Comparison of ENCODE assay signal across 1 cellular context in genomic region chr18:73901151-73901550, GRCh38.
TF ChIP-seq lines count a peak whose summit lies in the region.

No MANE protein-coding gene starts in this region.

TF ChIP-seq in GM23338, 12 proteins besides CTCF, POLR2A, EP300 and RAD21 (continued from another document):
- TF ChIP-seq, protein P1, sequence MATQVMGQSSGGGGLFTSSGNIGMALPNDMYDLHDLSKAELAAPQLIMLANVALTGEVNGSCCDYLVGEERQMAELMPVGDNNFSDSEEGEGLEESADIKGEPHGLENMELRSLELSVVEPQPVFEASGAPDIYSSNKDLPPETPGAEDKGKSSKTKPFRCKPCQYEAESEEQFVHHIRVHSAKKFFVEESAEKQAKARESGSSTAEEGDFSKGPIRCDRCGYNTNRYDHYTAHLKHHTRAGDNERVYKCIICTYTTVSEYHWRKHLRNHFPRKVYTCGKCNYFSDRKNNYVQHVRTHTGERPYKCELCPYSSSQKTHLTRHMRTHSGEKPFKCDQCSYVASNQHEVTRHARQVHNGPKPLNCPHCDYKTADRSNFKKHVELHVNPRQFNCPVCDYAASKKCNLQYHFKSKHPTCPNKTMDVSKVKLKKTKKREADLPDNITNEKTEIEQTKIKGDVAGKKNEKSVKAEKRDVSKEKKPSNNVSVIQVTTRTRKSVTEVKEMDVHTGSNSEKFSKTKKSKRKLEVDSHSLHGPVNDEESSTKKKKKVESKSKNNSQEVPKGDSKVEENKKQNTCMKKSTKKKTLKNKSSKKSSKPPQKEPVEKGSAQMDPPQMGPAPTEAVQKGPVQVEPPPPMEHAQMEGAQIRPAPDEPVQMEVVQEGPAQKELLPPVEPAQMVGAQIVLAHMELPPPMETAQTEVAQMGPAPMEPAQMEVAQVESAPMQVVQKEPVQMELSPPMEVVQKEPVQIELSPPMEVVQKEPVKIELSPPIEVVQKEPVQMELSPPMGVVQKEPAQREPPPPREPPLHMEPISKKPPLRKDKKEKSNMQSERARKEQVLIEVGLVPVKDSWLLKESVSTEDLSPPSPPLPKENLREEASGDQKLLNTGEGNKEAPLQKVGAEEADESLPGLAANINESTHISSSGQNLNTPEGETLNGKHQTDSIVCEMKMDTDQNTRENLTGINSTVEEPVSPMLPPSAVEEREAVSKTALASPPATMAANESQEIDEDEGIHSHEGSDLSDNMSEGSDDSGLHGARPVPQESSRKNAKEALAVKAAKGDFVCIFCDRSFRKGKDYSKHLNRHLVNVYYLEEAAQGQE (IDR thresholded peaks at IDR 0.05; ENCODE audit: unreplicated experiment): no peak
- TF ChIP-seq ZNF114 (CRISPR knock-in tag; IDR thresholded peaks at IDR 0.05): no peak
- TF ChIP-seq STAT1 (IDR thresholded peaks at IDR 0.05; ENCODE audit: unreplicated experiment): no peak
- no peak for TF ChIP-seq EZH2 (IDR thresholded peaks at IDR 0.05; ENCODE audit: low read depth, unreplicated experiment)
- no peak for TF ChIP-seq NANOG (IDR thresholded peaks at IDR 0.05; ENCODE audit: borderline replicate concordance)
- TF ChIP-seq POLR2AphosphoS5 (IDR thresholded peaks at IDR 0.05; ENCODE audit: low read depth): no peak
TF ChIP-seq in GM23338: peak in this region for 0.
